In the genomic region with DNA sequence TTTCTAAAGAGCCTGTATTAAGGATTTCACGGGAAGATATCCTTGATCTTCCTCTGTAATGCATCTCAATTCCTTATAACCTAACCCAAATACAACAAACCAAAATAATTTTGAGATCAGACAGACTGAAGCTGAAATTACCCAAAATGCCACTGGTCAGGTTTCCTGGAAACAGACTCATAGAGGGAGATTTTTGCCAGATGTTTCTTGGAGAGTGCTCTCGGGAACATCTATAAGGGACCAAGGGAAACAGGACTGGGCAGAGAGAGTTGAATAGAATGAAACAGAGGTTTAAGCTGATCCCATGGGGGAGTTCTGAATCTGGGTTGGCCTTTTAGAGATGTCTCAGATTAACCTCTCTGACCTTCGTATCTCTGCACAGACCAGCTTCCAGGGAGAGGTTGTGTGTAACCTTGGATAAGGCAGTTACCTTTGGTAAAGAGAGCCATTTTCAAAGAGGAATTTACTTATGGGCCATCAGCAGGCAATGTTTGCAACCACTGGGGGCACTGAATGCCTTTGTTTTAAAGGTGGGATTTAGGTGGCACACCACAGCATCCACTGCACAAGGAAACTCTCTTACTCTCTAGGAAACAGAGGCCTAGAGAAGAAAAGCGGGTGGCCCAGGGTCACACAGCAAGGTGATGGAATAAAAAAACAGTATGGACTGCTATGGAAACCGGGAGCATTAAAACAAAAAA, we compare ENCODE assay signal across 14 cellular contexts.
DNase-seq lines count a peak whose midpoint lies in the region; ATAC-seq and TF ChIP-seq lines count a peak whose summit lies in the region.
"Had no signal": no experiment of that assay in that cellular context is flagged by ENCODE, and none has a peak within 500 bp of the region (broad histone marks: within the 10 kb centered on the region; RNA-seq: fewer than 3 reads in every experiment).

No MANE protein-coding gene starts in this region.

- H3K4me3 Mint-ChIP-seq in activated T-cell treated with anti-CD3 and anti-CD28 coated beads, Interleukin-2, amount 50 U/mL, for 4 hours = no peak overlapping the region
- H3K4me3 Mint-ChIP-seq: T-helper 1 cell treated with Interleukin-12 subunit alpha and Interleukin-12 subunit beta and Interleukin-4 antibody, amounts not matched to agents 30 μg/mL and 1 μg/mL, for 36 hours had no signal

- H3K9me2 ChIP-seq in SU-DHL-6 (replicated peaks; ENCODE audit: insufficient read depth, low read length) = no peaks in the 10 kb centered on the region

- H3K27me3 ChIP-seq in breast epithelium (no peaks in the 10 kb centered on the region), mammary epithelial cell (ENCODE audit: insufficient read depth, low read length) (peaks cover 6% of the 10 kb centered on the region), SU-DHL-6 (ENCODE audit: low read length) (no peaks in the 10 kb centered on the region), aorta (ENCODE audit: control insufficient read depth in 1 of 2, insufficient read depth in 2 of 2, low read length in 1 of 2) (no peaks in the 10 kb centered on the region)
- H3K27me3 ChIP-seq: esophagus muscularis mucosa had no signal

- no peak overlapping the region for H3K4me2 ChIP-seq in mammary epithelial cell (ENCODE audit: insufficient read depth, low read depth, low read length)
- peak overlapping the region; percentile 40 for H3K4me2 ChIP-seq in SU-DHL-6 (ENCODE audit: low read depth, low read length, poor library complexity, severe bottlenecking)

- peaks cover 22% of the 10 kb centered on the region for H3K4me1 Mint-ChIP-seq in activated T-cell treated with anti-CD3 and anti-CD28 coated beads, Interleukin-2, amount 50 U/mL, for 4 hours (ENCODE audit: low read depth)

- H3K79me2 ChIP-seq in mammary epithelial cell (ENCODE audit: insufficient read depth, low read length) = no peaks in the 10 kb centered on the region
- no peaks in the 10 kb centered on the region for H3K79me2 ChIP-seq in SU-DHL-6 (ENCODE audit: insufficient read depth, low read length)

- CTCF ChIA-PET in mammary epithelial cell (lab: Charles Lee; ENCODE audit: low non-redundant PET) = no interaction called here

- no peaks in the 10 kb centered on the region for H3K9me3 ChIP-seq in breast epithelium
- H3K9me3 ChIP-seq in mammary epithelial cell (replicated peaks; ENCODE audit: insufficient read depth, low read length) = no peaks in the 10 kb centered on the region
- no peaks in the 10 kb centered on the region for H3K9me3 ChIP-seq in SU-DHL-6 (ENCODE audit: insufficient read depth, low read length)
- H3K9me3 ChIP-seq in aorta (ENCODE audit: control insufficient read depth, low read length) = no peaks in the 10 kb centered on the region
- H3K9me3 ChIP-seq: esophagus muscularis mucosa had no signal

- ATAC-seq in left ventricle myocardium superior (peak; percentile 63), aorta (ENCODE audit: low FRiP score) (peak; percentile 70), HG03442 (IDR thresholded peaks at IDR 0.05; ENCODE audit: unreplicated experiment) (no peak)
- ATAC-seq in activated T-cell treated with anti-CD3 and anti-CD28 coated beads, Interleukin-2, amount 50 U/mL, for 4 hours = no peak

- in situ Hi-C loops in mammary epithelial cell (cut with MboI; ENCODE audit: low sequenced_read_pairs in 2 of 2) = no loop called here

- intact Hi-C loops in breast epithelium (cut with DNase I; ENCODE audit: low total_unique reads) (no loop called here), mammary epithelial cell (cut with micrococcal nuclease) (no loop called here), left ventricle myocardium superior (cut with micrococcal nuclease) (no loop called here), aorta (cut with DNase I) (no loop called here)

- peaks cover 2% of the 10 kb centered on the region for H3K27me3 Mint-ChIP-seq in activated T-cell treated with anti-CD3 and anti-CD28 coated beads, Interleukin-2, amount 50 U/mL, for 4 hours (ENCODE audit: low read depth)

- dilution Hi-C loops in mammary epithelial cell (cut with HindIII; ENCODE audit: low sequenced_read_pairs) = no loop called here

- no TSS peak for BruUV-seq in mammary epithelial cell (replicated peaks; lab: Mats Ljungman, UMichigan)

- H3K36me3 Mint-ChIP-seq in activated T-cell treated with anti-CD3 and anti-CD28 coated beads, Interleukin-2, amount 50 U/mL, for 4 hours (ENCODE audit: insufficient read depth) = no peaks in the 10 kb centered on the region

- H3K9ac ChIP-seq in mammary epithelial cell (ENCODE audit: insufficient read depth, low read length) (no peak overlapping the region), SU-DHL-6 (ENCODE audit: low read length) (0 out of 2 replicates have a peak overlapping the region, but pooled peaks have one; percentile 35)

- H3K36me3 ChIP-seq in breast epithelium (no peaks in the 10 kb centered on the region), mammary epithelial cell (ENCODE audit: insufficient read depth, low read length) (no peaks in the 10 kb centered on the region), SU-DHL-6 (ENCODE audit: low read length) (no peaks in the 10 kb centered on the region), aorta (ENCODE audit: control insufficient read depth in 1 of 2, insufficient read depth in 2 of 2, low read length in 1 of 2) (no peaks in the 10 kb centered on the region)
- H3K36me3 ChIP-seq: esophagus muscularis mucosa had no signal

- H3K4me1 ChIP-seq in breast epithelium = no peaks in the 10 kb centered on the region
- H3K4me1 ChIP-seq in mammary epithelial cell (ENCODE audit: insufficient read depth, low read length) = no peaks in the 10 kb centered on the region
- H3K4me1 ChIP-seq in aorta (ENCODE audit: control insufficient read depth in 1 of 2, insufficient read depth in 2 of 2, low read length in 2 of 2) = peaks cover 0 to 9% of the 10 kb centered on the region in 2 donors

- no peak for TF ChIP-seq POLR2A in breast epithelium (IDR thresholded peaks at IDR 0.05)

- H4K20me1 ChIP-seq in mammary epithelial cell (ENCODE audit: insufficient read depth, low read length) (no peaks in the 10 kb centered on the region), SU-DHL-6 (ENCODE audit: low read depth, low read length) (no peaks in the 10 kb centered on the region)

- TF ChIP-seq CTCF in breast epithelium (IDR thresholded peaks at IDR 0.05) (no peak), mammary epithelial cell (conservative IDR thresholded peaks at IDR 0.05 in 1 of 2, IDR thresholded peaks at IDR 0.05 in 1 of 2; ENCODE audit: extremely low read depth in 1 of 2, insufficient read depth in 1 of 2, low read depth in 1 of 2, low read length in 2 of 2) (no peak), SU-DHL-6 (IDR thresholded peaks at IDR 0.05; ENCODE audit: insufficient read depth, low read length, poor library complexity, severe bottlenecking) (no peak)

- 73% methylated on average over 5 of the region's 5 CpGs for WGBS in mammary epithelial cell (ENCODE audit: low coverage, missing lambda C conversion rate)
- WGBS in aorta, 2 donors = 57 to 64% methylated on average over 5 of the region's 5 CpGs

- H3K27ac ChIP-seq in breast epithelium = peak overlapping the region; percentile 33 to 53
- H3K27ac ChIP-seq in mammary epithelial cell (ENCODE audit: insufficient read depth, low read depth, low read length) = no peak overlapping the region
- peak overlapping the region; percentile 40; the same call in 1 of the 2 replicates for H3K27ac ChIP-seq in SU-DHL-6 (ENCODE audit: low read depth, low read length)
- no peak overlapping the region for H3K27ac ChIP-seq in aorta (ENCODE audit: low read depth in 1 of 2, low read length in 2 of 2)

- H3F3A ChIP-seq in SU-DHL-6 (ENCODE audit: insufficient read depth) = peaks cover 6% of the 10 kb centered on the region; the same call in 1 of the 2 replicates

- H3K9me3 Mint-ChIP-seq in activated T-cell treated with anti-CD3 and anti-CD28 coated beads, Interleukin-2, amount 50 U/mL, for 4 hours = no peaks in the 10 kb centered on the region

- no peak for DNase-seq in breast epithelium (ENCODE audit: low spot score in 2 of 2)
- no peak for DNase-seq in mammary epithelial cell
- DNase-seq in left ventricle myocardium superior = no peak
- DNase-seq in aorta = no peak
- DNase-seq in medulla oblongata (ENCODE audit: extremely low spot score) = no peak
- DNase-seq in activated T-cell treated with anti-CD3 and anti-CD28 coated beads, Interleukin-2, amount 50 U/mL, for 4 hours = no peak
- DNase-seq: activated effector memory CD4-positive, alpha-beta T cell treated with Interleukin-2 at 50 U/mL for 16 hours; central memory CD4-positive, alpha-beta T cell; EL; NCI-H1417 treated with DMSO at 0.1 percent for 48 hours had no signal

- H3K4me3 ChIP-seq in breast epithelium = no peak overlapping the region
- H3K4me3 ChIP-seq in mammary epithelial cell (replicated peaks in 1 of 3; ENCODE audit: insufficient read depth in 1 of 3, low read depth in 2 of 3, low read length in 3 of 3) = no peak overlapping the region
- no peak overlapping the region for H3K4me3 ChIP-seq in SU-DHL-6 (ENCODE audit: insufficient read depth, low read length, poor library complexity, severe bottlenecking)
- no peak overlapping the region for H3K4me3 ChIP-seq in aorta (ENCODE audit: low read length in 2 of 2)
- H3K4me3 ChIP-seq: esophagus muscularis mucosa had no signal

- H2AFZ ChIP-seq in mammary epithelial cell (ENCODE audit: low read depth, low read length) = no peak overlapping the region
- H2AFZ ChIP-seq in SU-DHL-6 (ENCODE audit: low read depth, low read length, severe bottlenecking) = no peak overlapping the region

Comparison
In these comparisons a context has a peak if more than half of its experiments do, and no peak if none do; other contexts are left out.
1. H3K27ac ChIP-seq: peak in breast epithelium (2 of 2) and SU-DHL-6 (single experiment); none in mammary epithelial cell (single experiment) and aorta (0 of 2).
2. ATAC-seq: peak in left ventricle myocardium superior (single experiment) and aorta (single experiment); none in activated T-cell treated with anti-CD3 and anti-CD28 coated beads, Interleukin-2, amount 50 U/mL, for 4 hours (0 of 2) and HG03442 (single experiment).